11 cellular contexts compared by ENCODE assay signal in the genomic region with DNA sequence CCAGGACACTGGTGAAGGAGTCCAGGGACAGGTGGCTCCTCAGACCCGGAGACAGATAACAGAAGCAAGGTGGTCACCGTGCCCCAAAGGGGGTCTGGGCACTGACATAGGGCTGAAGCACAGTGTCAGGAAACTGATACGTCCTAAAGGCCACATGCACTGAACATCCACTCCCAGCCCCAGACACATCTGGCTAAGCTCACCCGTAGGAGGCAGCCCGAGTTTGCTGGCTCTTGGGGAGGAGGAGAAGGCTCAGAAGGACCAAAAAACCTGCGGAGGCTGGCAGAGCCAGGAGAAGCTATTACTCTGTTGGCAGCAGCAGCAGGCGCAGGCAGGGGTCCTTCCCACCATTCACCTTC. TPM values are rescaled to one million over a fixed set of nuclear protein-coding genes. Genes with fewer than 3 reads are reported as not detected.
DNase-seq lines count a peak whose midpoint lies in the region; ATAC-seq, FAIRE-seq and TF ChIP-seq lines count a peak whose summit lies in the region.
"Had no signal": no experiment of that assay in that cellular context is flagged by ENCODE, and none has a peak within 500 bp of the region (broad histone marks: within the 10 kb centered on the region; RNA-seq: fewer than 3 reads in every experiment).

No MANE protein-coding gene starts in this region.

- no peaks in the 10 kb centered on the region for H3K9me3 ChIP-seq in CD4-positive, CD25-positive, alpha-beta regulatory T cell (ENCODE audit: control insufficient read depth in 2 of 2, low read length in 2 of 2)
- H3K9me3 ChIP-seq in colonic mucosa, result no peaks in the 10 kb centered on the region

- H3K4me1 ChIP-seq in CD4-positive, CD25-positive, alpha-beta regulatory T cell (ENCODE audit: control insufficient read depth, insufficient read depth, low read length, poor library complexity, severe bottlenecking), result peaks cover 6% of the 10 kb centered on the region
- H3K4me1 ChIP-seq in colonic mucosa, result peaks cover 4% of the 10 kb centered on the region

- H3K4me1 Mint-ChIP-seq in CD4-positive, CD25-positive, alpha-beta regulatory T cell, result peaks cover 0 to 11% (median 4%) of the 10 kb centered on the region in 4 donors
- H3K4me1 Mint-ChIP-seq in natural killer cell, result peaks cover 25 to 55% of the 10 kb centered on the region in 2 donors

- no peak for TF ChIP-seq CTCF in colonic mucosa (IDR thresholded peaks at IDR 0.05)
- no peak for TF ChIP-seq CTCF in natural killer cell (IDR thresholded peaks at IDR 0.05)

- no peak for TF ChIP-seq POLR2A in GM12891 (IDR thresholded peaks at IDR 0.05; ENCODE audit: low read depth, low read length)

- no peak for FAIRE-seq in GM12891 (lab: Jason Lieb, UNC)
- FAIRE-seq: HTR-8/SVneo had no signal

- peak overlapping the region; percentile 62 to 84 (median 77) for H3K4me3 Mint-ChIP-seq in CD4-positive, CD25-positive, alpha-beta regulatory T cell
- peak overlapping the region; percentile 84 for H3K4me3 Mint-ChIP-seq in natural killer cell
- H3K4me3 Mint-ChIP-seq: dendritic cell treated with granulocyte-macrophage colony-stimulating factor and Interleukin-4, amounts not matched to agents 40 ng/mL and 50 ng/mL, for 4 days had no signal

- no peak overlapping the region for H3K4me3 ChIP-seq in CD4-positive, CD25-positive, alpha-beta regulatory T cell (ENCODE audit: low read depth, low read length)
- H3K4me3 ChIP-seq in H7 (ENCODE audit: insufficient read depth, low read depth, low read length), result peak overlapping the region; percentile 59
- H3K4me3 ChIP-seq in colonic mucosa, result peak overlapping the region; percentile 38

- H3K9ac ChIP-seq in colonic mucosa (ENCODE audit: low read depth in 2 of 2, low read length in 2 of 2), result no peak overlapping the region

- no peaks in the 10 kb centered on the region for H3K36me3 Mint-ChIP-seq in CD4-positive, CD25-positive, alpha-beta regulatory T cell
- no peaks in the 10 kb centered on the region for H3K36me3 Mint-ChIP-seq in natural killer cell

- intact Hi-C loops in colonic mucosa (cut with DNase I) (no loop called here), natural killer cell (cut with micrococcal nuclease) (loop anchor here (5.0 kb wide), 1 partner anchor 65 kb away; no protein-coding TSS in a partner anchor)

- no peak for ATAC-seq in CD4-positive, CD25-positive, alpha-beta regulatory T cell (ENCODE audit: low read depth in 2 of 2)
- no peak for ATAC-seq in natural killer cell
- ATAC-seq in GM21381 (IDR thresholded peaks at IDR 0.05; ENCODE audit: unreplicated experiment), result no peak
- ATAC-seq in HG03095 (IDR thresholded peaks at IDR 0.05; ENCODE audit: unreplicated experiment), result no peak

- peaks cover 0 to 2% (median 0%) of the 10 kb centered on the region in 7 donors for H3K9me3 Mint-ChIP-seq in CD4-positive, CD25-positive, alpha-beta regulatory T cell
- no peaks in the 10 kb centered on the region for H3K9me3 Mint-ChIP-seq in natural killer cell
- H3K9me3 Mint-ChIP-seq: dendritic cell treated with granulocyte-macrophage colony-stimulating factor and Interleukin-4, amounts not matched to agents 40 ng/mL and 50 ng/mL, for 4 days had no signal

- H3K27ac ChIP-seq in CD4-positive, CD25-positive, alpha-beta regulatory T cell (ENCODE audit: insufficient read depth, low read length, poor library complexity, severe bottlenecking), result no peak overlapping the region
- H3K27ac ChIP-seq in colonic mucosa, result no peak overlapping the region

- H3K27me3 Mint-ChIP-seq in CD4-positive, CD25-positive, alpha-beta regulatory T cell, result peaks cover 47% of the 10 kb centered on the region
- H3K27me3 Mint-ChIP-seq in natural killer cell (ENCODE audit: low read depth in 2 of 2), result peaks cover 0 to 2% of the 10 kb centered on the region in 2 donors

- H3K36me3 ChIP-seq in CD4-positive, CD25-positive, alpha-beta regulatory T cell (ENCODE audit: control insufficient read depth, insufficient read depth, low read length), result no peaks in the 10 kb centered on the region
- H3K36me3 ChIP-seq in H7 (replicated peaks; ENCODE audit: control insufficient read depth, insufficient read depth, low read length) (no peaks in the 10 kb centered on the region), colonic mucosa (no peaks in the 10 kb centered on the region)

- H3K27ac Mint-ChIP-seq in CD4-positive, CD25-positive, alpha-beta regulatory T cell, result no peak overlapping the region
- peak overlapping the region in 1 of 2 donors; percentile 71 for H3K27ac Mint-ChIP-seq in natural killer cell
- H3K27ac Mint-ChIP-seq: dendritic cell treated with granulocyte-macrophage colony-stimulating factor and Interleukin-4, amounts not matched to agents 40 ng/mL and 50 ng/mL, for 4 days had no signal

- no peak for DNase-seq in CD4-positive, CD25-positive, alpha-beta regulatory T cell
- DNase-seq in H7 (peak; percentile 73), colonic mucosa (no peak), natural killer cell (no peak), GM12891 (ENCODE audit: insufficient read length, low spot score) (no peak), islet precursor cell (no peak)
- DNase-seq: hippocampal formation had no signal

- H3K27me3 ChIP-seq in CD4-positive, CD25-positive, alpha-beta regulatory T cell (ENCODE audit: control insufficient read depth, insufficient read depth, low read length), result no peaks in the 10 kb centered on the region
- H3K27me3 ChIP-seq in H7 (ENCODE audit: control insufficient read depth, insufficient read depth, low read length) (peaks cover 29% of the 10 kb centered on the region), colonic mucosa (peaks cover 19% of the 10 kb centered on the region)

TF ChIP-seq in GM12891, 5 proteins besides CTCF, POLR2A, EP300 and RAD21:
- TF ChIP-seq PAX5 (IDR thresholded peaks at IDR 0.05; ENCODE audit: insufficient read depth, low read length, severe bottlenecking), result no peak
- TF ChIP-seq POLR2AphosphoS5 (IDR thresholded peaks at IDR 0.05; ENCODE audit: low read depth, low read length), result no peak
- no peak for TF ChIP-seq SPI1 (IDR thresholded peaks at IDR 0.05; ENCODE audit: low read depth, low read length)
- no peak for TF ChIP-seq TAF1 (IDR thresholded peaks at IDR 0.05; ENCODE audit: low read depth, low read length)
- no peak for TF ChIP-seq POU2F2 (IDR thresholded peaks at IDR 0.05; ENCODE audit: low read depth, low read length)

RNA-seq across cellular contexts. Expression of gene CACNA2D2, which starts 1.2 kb away (rescaled TPM):
- 1.2 TPM for total RNA-seq in CD4-positive, CD25-positive, alpha-beta regulatory T cell
- polyA plus RNA-seq in CD4-positive, CD25-positive, alpha-beta regulatory T cell, result under 1 TPM; 0.24 to 0.52 (median 0.28) TPM
- total RNA-seq in H7 (2014; rRNA removed; shearing (Covaris generic)), result 5.5 and 5.9 TPM in 2 replicates
- total RNA-seq in colonic mucosa, result 1 to 10 TPM; 2.4 to 3.3 TPM
- total RNA-seq in natural killer cell, result 10 to 100 TPM; 36.5 to 56.4 (median 43.8) TPM
- polyA plus RNA-seq in GM12891 (2012; ENCODE audit: low read depth, missing spikeins), result 0.03 TPM
